In the genomic region with DNA sequence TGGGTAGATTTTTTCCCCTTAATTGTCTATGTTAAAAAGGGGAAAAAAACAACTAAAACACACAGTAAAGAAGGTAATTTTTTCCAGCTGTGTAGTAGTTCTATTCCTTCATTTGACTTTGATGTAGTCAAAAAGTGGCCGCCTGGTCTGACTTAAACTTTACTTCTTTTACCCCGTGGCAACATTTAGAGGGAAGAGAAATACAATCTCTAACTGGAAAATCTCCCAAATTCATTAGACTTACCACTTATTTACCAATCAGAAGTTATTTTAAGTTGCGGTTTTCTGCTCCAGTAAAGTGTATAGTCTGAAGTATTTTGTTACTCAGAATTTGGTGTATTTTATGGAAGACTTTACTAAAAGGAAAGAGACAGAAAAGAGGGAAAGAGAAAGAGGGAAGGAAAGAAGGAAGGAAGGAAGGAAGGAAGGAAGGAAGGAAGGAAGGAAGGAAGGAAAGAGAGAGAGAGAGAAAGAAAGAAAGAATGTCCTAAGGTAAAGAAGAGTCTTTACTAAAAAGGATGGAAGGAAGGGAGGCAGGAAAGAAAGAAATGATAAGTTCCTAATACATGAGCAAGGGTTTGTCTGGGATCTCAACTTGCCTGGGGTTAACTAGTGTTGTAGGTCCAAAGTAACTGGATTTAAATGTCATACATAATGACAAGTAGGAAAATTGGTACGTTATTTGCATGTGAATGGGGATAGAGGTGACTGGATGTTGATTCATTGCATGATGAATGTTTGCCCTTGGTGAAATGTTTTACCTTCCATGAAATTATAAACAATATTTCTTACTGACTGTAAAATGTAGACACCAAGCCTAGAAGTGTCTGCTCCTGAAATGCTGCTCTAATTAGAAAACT, we compare ENCODE assay signal across 23 cellular contexts.
DNase-seq lines count a peak whose midpoint lies in the region; ATAC-seq and TF ChIP-seq lines count a peak whose summit lies in the region.
"Had no signal": no experiment of that assay in that cellular context is flagged by ENCODE, and none has a peak within 500 bp of the region (broad histone marks: within the 10 kb centered on the region; RNA-seq: fewer than 3 reads in every experiment).

No MANE protein-coding gene starts in this region.

- H3K79me2 ChIP-seq in PC-3 (ENCODE audit: low read length) = no peaks in the 10 kb centered on the region

- H3K9me3 Mint-ChIP-seq in chondrocyte (ENCODE audit: low read depth) = no peaks in the 10 kb centered on the region
- H3K9me3 Mint-ChIP-seq in naive thymus-derived CD4-positive, alpha-beta T cell = peaks cover 0 to 8% (median 0%) of the 10 kb centered on the region in 11 donors
- H3K9me3 Mint-ChIP-seq: CD8-positive, alpha-beta memory T cell had no signal

- H3K4me3 Mint-ChIP-seq in chondrocyte (ENCODE audit: unreplicated experiment) = no peak overlapping the region
- H3K4me3 Mint-ChIP-seq in naive thymus-derived CD4-positive, alpha-beta T cell = no peak overlapping the region
- H3K4me3 Mint-ChIP-seq: CD8-positive, alpha-beta memory T cell; IgD-negative memory B cell had no signal

- DNase-seq in A673 (ENCODE audit: low spot score) (peak; percentile 87), PC-3 (peak; percentile 30), chondrocyte (ENCODE audit: low spot score) (no peak), DMS79 (lab: John Stamatoyannopoulos, UW) (no peak), germinal center (ENCODE audit: low spot score) (no peak), T-helper 9 cell (no peak)
- no peak for DNase-seq in naive thymus-derived CD4-positive, alpha-beta T cell
- DNase-seq: CD8-positive, alpha-beta memory T cell; DMS53; HCEC 1CT; Karpas-422; NCI-H1436 treated with DMSO at 0.1 percent for 48 hours; NCI-H2029; NCI-H2227 treated with DMSO at 0.1 percent for 48 hours; NCI-H510A; NCI-H774; NK-92 treated with Interleukin-12 subunit alpha and Interleukin-12 subunit beta, amount 100 ng/mL, for 24 hours; Peyer's patch had no signal

- peak overlapping the region; percentile 3 for H3K27ac Mint-ChIP-seq in chondrocyte (ENCODE audit: unreplicated experiment)
- H3K27ac Mint-ChIP-seq in naive thymus-derived CD4-positive, alpha-beta T cell = no peak overlapping the region
- H3K27ac Mint-ChIP-seq: CD8-positive, alpha-beta memory T cell; IgD-negative memory B cell had no signal

- no peak overlapping the region for H3K4me2 ChIP-seq in PC-3 (ENCODE audit: low read length)

- H4K20me1 ChIP-seq in PC-3 (ENCODE audit: low read length) = no peaks in the 10 kb centered on the region

- TF ChIP-seq CTCF in A673 (conservative IDR thresholded peaks at IDR 0.05; ENCODE audit: low read depth, low read length) (no peak), HEK293 (tag by site-specific recombination; IDR thresholded peaks at IDR 0.05) (no peak), PC-3 (conservative IDR thresholded peaks at IDR 0.05; ENCODE audit: low read depth, low read length) (no peak), chondrocyte (IDR thresholded peaks at IDR 0.05) (no peak)

- no peaks in the 10 kb centered on the region for H3K36me3 Mint-ChIP-seq in chondrocyte (ENCODE audit: low read depth)
- no peaks in the 10 kb centered on the region for H3K36me3 Mint-ChIP-seq in naive thymus-derived CD4-positive, alpha-beta T cell
- H3K36me3 Mint-ChIP-seq: CD8-positive, alpha-beta memory T cell; IgD-negative memory B cell had no signal

- BruUV-seq in A673 (replicated peaks; lab: Mats Ljungman, UMichigan) (no TSS peak), PC-3 (replicated peaks; lab: Mats Ljungman, UMichigan) (no TSS peak)

- no peaks in the 10 kb centered on the region for H3F3A ChIP-seq in PC-3 (ENCODE audit: low read length, unreplicated experiment)

- no peak overlapping the region for H3K9ac ChIP-seq in PC-3 (ENCODE audit: low read length)

- no peaks in the 10 kb centered on the region for H3K9me2 ChIP-seq in PC-3 (replicated peaks; ENCODE audit: low read length)

- no peak overlapping the region for H3K4me3 ChIP-seq in A673 (ENCODE audit: low read depth, low read length, poor library complexity, severe bottlenecking)
- no peak overlapping the region for H3K4me3 ChIP-seq in HEK293 (ENCODE audit: low read depth, low read length)
- no peak overlapping the region for H3K4me3 ChIP-seq in PC-3 (ENCODE audit: low read length)
- H3K4me3 ChIP-seq in naive thymus-derived CD4-positive, alpha-beta T cell (ENCODE audit: low read length) = no peak overlapping the region
- H3K4me3 ChIP-seq: Peyer's patch, SJCRH30 had no signal

- no peaks in the 10 kb centered on the region for H3K36me3 ChIP-seq in A673 (ENCODE audit: insufficient read depth, low read length, poor library complexity, severe bottlenecking)
- H3K36me3 ChIP-seq in HEK293 (ENCODE audit: control insufficient read depth in 2 of 2, insufficient read depth in 1 of 2, low read length in 2 of 2) = no peaks in the 10 kb centered on the region
- no peaks in the 10 kb centered on the region for H3K36me3 ChIP-seq in PC-3 (ENCODE audit: low read depth, low read length)
- H3K36me3 ChIP-seq in naive thymus-derived CD4-positive, alpha-beta T cell (ENCODE audit: control insufficient read depth in 2 of 3, insufficient read depth in 3 of 3, low read length in 3 of 3) = no peaks in the 10 kb centered on the region
- H3K36me3 ChIP-seq: Peyer's patch, SJCRH30 had no signal

- CTCF ChIA-PET in A673 (lab: Charles Lee) (no interaction called here), HEK293 (lab: Yijun Ruan, JAX) (interaction anchor here (0.6 kb wide), 1 partner anchor 1495 kb away, joined by 3 read pairs; no protein-coding TSS in a partner anchor), PC-3 (lab: Charles Lee) (no interaction called here)
- CTCF ChIA-PET in naive thymus-derived CD4-positive, alpha-beta T cell (lab: Charles Lee) = no interaction called here

- H3K27ac ChIP-seq in A673 (ENCODE audit: low read depth, low read length, poor library complexity, severe bottlenecking) (peak overlapping the region; percentile 58), HEK293 (ENCODE audit: extremely low read depth, low read depth, low read length) (no peak overlapping the region), PC-3 (ENCODE audit: low read length) (no peak overlapping the region)
- no peak overlapping the region for H3K27ac ChIP-seq in naive thymus-derived CD4-positive, alpha-beta T cell (ENCODE audit: low read depth, low read length)
- H3K27ac ChIP-seq: 22Rv1, C4-2B, Peyer's patch had no signal

- H3K4me1 Mint-ChIP-seq in chondrocyte (ENCODE audit: low read depth) = peaks cover 48% of the 10 kb centered on the region
- no peaks in the 10 kb centered on the region for H3K4me1 Mint-ChIP-seq in naive thymus-derived CD4-positive, alpha-beta T cell
- H3K4me1 Mint-ChIP-seq: CD8-positive, alpha-beta memory T cell had no signal

- intact Hi-C loops in A673 (cut with micrococcal nuclease; ENCODE audit: unreplicated experiment) (loop anchor here (2.0 kb wide), 1 partner anchor 225 kb away; no protein-coding TSS in a partner anchor), PC-3 (cut with micrococcal nuclease) (loop anchor here (2.0 to 5.0 kb wide), 2 partner anchors 135 to 504 kb away; partner anchors contain the start of gene SAMD5)
- intact Hi-C loops in naive thymus-derived CD4-positive, alpha-beta T cell (cut with micrococcal nuclease) = no loop called here

- H3K9me3 ChIP-seq in A673 (ENCODE audit: low read depth, low read length, poor library complexity, severe bottlenecking) = no peaks in the 10 kb centered on the region
- H3K9me3 ChIP-seq in HEK293 (ENCODE audit: control insufficient read depth, insufficient read depth, low read depth, low read length) = no peaks in the 10 kb centered on the region
- H3K9me3 ChIP-seq in PC-3 (ENCODE audit: low read length) = no peaks in the 10 kb centered on the region
- no peaks in the 10 kb centered on the region for H3K9me3 ChIP-seq in naive thymus-derived CD4-positive, alpha-beta T cell (ENCODE audit: control insufficient read depth in 2 of 3, low read length in 3 of 3)
- H3K9me3 ChIP-seq: Peyer's patch, SJCRH30 had no signal

- H3K27me3 ChIP-seq in A673 (replicated peaks; ENCODE audit: insufficient read depth, low read depth, low read length, poor library complexity) (no peaks in the 10 kb centered on the region), PC-3 (ENCODE audit: low read length) (no peaks in the 10 kb centered on the region)
- no peaks in the 10 kb centered on the region for H3K27me3 ChIP-seq in naive thymus-derived CD4-positive, alpha-beta T cell (ENCODE audit: control insufficient read depth in 2 of 2, insufficient read depth in 2 of 2, low read length in 2 of 2)
- H3K27me3 ChIP-seq: Peyer's patch, SJCRH30 had no signal

- POLR2A ChIA-PET in A673 (lab: Charles Lee; ENCODE audit: low non-redundant PET) = no interaction called here
- POLR2A ChIA-PET in HEK293 (lab: Yijun Ruan, JAX) = no interaction called here
- POLR2A ChIA-PET in PC-3 (lab: Charles Lee; ENCODE audit: unreplicated experiment) = no interaction called here
- POLR2A ChIA-PET in naive thymus-derived CD4-positive, alpha-beta T cell (lab: Charles Lee) = no interaction called here

- no peak overlapping the region for H2AFZ ChIP-seq in PC-3 (ENCODE audit: low read length)

- H3K27me3 Mint-ChIP-seq in chondrocyte (ENCODE audit: low read depth) = no peaks in the 10 kb centered on the region
- peaks cover 0 to 9% (median 6%) of the 10 kb centered on the region in 5 donors for H3K27me3 Mint-ChIP-seq in naive thymus-derived CD4-positive, alpha-beta T cell
- H3K27me3 Mint-ChIP-seq: IgD-negative memory B cell had no signal

- ATAC-seq in PC-3 = peak; percentile 28; the same call in 1 of the 2 replicates
- ATAC-seq in naive thymus-derived CD4-positive, alpha-beta T cell = no peak

- H3K4me1 ChIP-seq in A673 (ENCODE audit: insufficient read depth, low read length, poor library complexity, severe bottlenecking) (peaks cover 41% of the 10 kb centered on the region), HEK293 (ENCODE audit: control insufficient read depth, insufficient read depth, low read length) (0 out of 2 replicates have a peak, but pooled peaks cover 2% of the 10 kb centered on the region), PC-3 (ENCODE audit: insufficient read depth, low read length) (peaks cover 16% of the 10 kb centered on the region)
- H3K4me1 ChIP-seq in naive thymus-derived CD4-positive, alpha-beta T cell (ENCODE audit: control insufficient read depth in 2 of 2, insufficient read depth in 2 of 2, low read length in 2 of 2) = no peaks in the 10 kb centered on the region
- H3K4me1 ChIP-seq: Peyer's patch had no signal

TF ChIP-seq in HEK293, 187 proteins besides CTCF, POLR2A, EP300 and RAD21:
- peak; percentile 90 for TF ChIP-seq ZNF366 (tag by site-specific recombination; conservative IDR thresholded peaks at IDR 0.05)
- TF ChIP-seq ZNF571 (tag by site-specific recombination; IDR thresholded peaks at IDR 0.05) = no peak

Comparison
In these comparisons a context has a peak if more than half of its experiments do, and no peak if none do; other contexts are left out.
1. DNase-seq: peak in A673 (single experiment) and PC-3 (single experiment); none in chondrocyte (single experiment), DMS79 (single experiment), naive thymus-derived CD4-positive, alpha-beta T cell (0 of 9), germinal center (single experiment) and T-helper 9 cell (single experiment).
2. intact Hi-C loops: an anchor here in A673 (2.0 kb wide) and PC-3 (2.0 to 5.0 kb wide); none called in naive thymus-derived CD4-positive, alpha-beta T cell.